Comparison of ENCODE assay signal across 22 cellular contexts in the genomic region with DNA sequence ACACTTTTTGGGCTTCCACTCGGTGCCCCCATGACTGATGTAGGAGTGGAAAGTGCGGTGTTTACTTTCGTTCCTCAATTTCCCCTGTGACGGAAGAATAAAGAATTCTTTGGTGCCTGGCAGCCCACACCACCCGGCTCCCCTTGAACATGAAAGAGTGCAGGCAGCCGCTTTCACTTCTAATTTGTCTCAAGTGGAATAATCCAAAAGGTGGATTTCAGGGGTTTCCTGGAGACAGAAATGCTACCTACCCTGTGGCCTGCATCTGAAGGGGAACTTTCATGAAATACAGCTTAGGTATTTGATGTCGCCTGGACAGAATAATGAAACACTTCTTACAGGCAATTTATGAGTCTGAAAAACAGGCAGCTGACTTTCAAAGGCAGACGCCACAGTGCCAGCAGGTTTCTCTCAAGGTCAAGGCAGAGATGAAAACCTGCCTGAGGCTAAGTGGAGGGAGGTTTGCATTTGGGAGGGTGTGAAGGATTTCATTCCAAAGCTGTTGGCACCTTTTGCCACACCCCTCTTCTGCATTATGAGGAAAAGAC.
"Had no signal": no experiment of that assay in that cellular context is flagged by ENCODE, and none has a peak within 500 bp of the region (broad histone marks: within the 10 kb centered on the region; RNA-seq: fewer than 3 reads in every experiment).

No MANE protein-coding gene starts in this region.

- H3K4me1 Mint-ChIP-seq: activated naive CD8-positive, alpha-beta T cell treated with anti-CD3 and anti-CD28 coated beads, Interleukin-2, amount 10 ng/mL, durations not matched to agents 7 days and 5 days; central memory CD8-positive, alpha-beta T cell; WTC11 had no signal

- DNase-seq: activated CD4-positive, alpha-beta T cell treated with anti-CD3 and anti-CD28 coated beads, Interleukin-2, amount 50 U/mL, for 1 hour; activated naive CD8-positive, alpha-beta T cell treated with anti-CD3 and anti-CD28 coated beads, Interleukin-2, amount 10 ng/mL, durations not matched to agents 7 days and 5 days; activated T-cell treated with anti-CD3 and anti-CD28 coated beads for 4 hours; anterior cingulate cortex; brain microvascular endothelial cell; foreskin fibroblast; hypothalamus; kidney; left ventricle myocardium superior; mesendoderm; occipital lobe; psoas muscle; sigmoid colon; spleen; stimulated activated CD4-positive, alpha-beta T cell treated with anti-CD3 and anti-CD28 coated beads, Interleukin-1b, Interleukin-23, amount 100 ng/mL, for 48 hours had no signal

- FAIRE-seq: kidney, TTC549 had no signal

- H3K4me3 ChIP-seq: coronary artery, psoas muscle, sigmoid colon, SJSA1, spleen, tibial nerve had no signal

- H3K4me1 ChIP-seq: psoas muscle, spleen, tibial nerve had no signal

- H3K9me3 Mint-ChIP-seq: activated naive CD8-positive, alpha-beta T cell treated with anti-CD3 and anti-CD28 coated beads, Interleukin-2, amount 10 ng/mL, durations not matched to agents 7 days and 5 days; central memory CD8-positive, alpha-beta T cell had no signal

- H3K36me3 Mint-ChIP-seq: activated naive CD8-positive, alpha-beta T cell treated with anti-CD3 and anti-CD28 coated beads, Interleukin-2, amount 10 ng/mL, durations not matched to agents 7 days and 5 days; WTC11 had no signal

- H3K27ac ChIP-seq: brain microvascular endothelial cell, coronary artery, psoas muscle, sigmoid colon, SJSA1, spleen, tibial nerve had no signal

- H3K36me3 ChIP-seq: brain microvascular endothelial cell, sigmoid colon, SJSA1, spleen, tibial nerve had no signal

- H3K4me3 Mint-ChIP-seq: activated naive CD8-positive, alpha-beta T cell treated with anti-CD3 and anti-CD28 coated beads, Interleukin-2, amount 10 ng/mL, durations not matched to agents 7 days and 5 days; central memory CD8-positive, alpha-beta T cell; nephron; WTC11 had no signal

- H3K27ac Mint-ChIP-seq: activated naive CD8-positive, alpha-beta T cell treated with anti-CD3 and anti-CD28 coated beads, Interleukin-2, amount 10 ng/mL, durations not matched to agents 7 days and 5 days; WTC11 had no signal

- H3K27me3 ChIP-seq: brain microvascular endothelial cell, sigmoid colon, SJSA1, spleen, tibial nerve had no signal

- ATAC-seq: left ventricle myocardium superior, psoas muscle, WTC11 had no signal

- H3K9me3 ChIP-seq: psoas muscle, sigmoid colon, SJSA1 had no signal
